Comparison of ENCODE assay signal across 22 cellular contexts in genomic region chr1:70392626-70393025, GRCh38. TPM values are rescaled to one million over a fixed set of nuclear protein-coding genes. Genes with fewer than 3 reads are reported as not detected.
A peak's percentile ranks its signal among the peaks of the same experiment; 100 is the strongest.
DNase-seq lines count a peak whose midpoint lies in the region; FAIRE-seq and TF ChIP-seq lines count a peak whose summit lies in the region.
"Had no signal": no experiment of that assay in that cellular context is flagged by ENCODE, and none has a peak within 500 bp of the region (broad histone marks: within the 10 kb centered on the region; RNA-seq: fewer than 3 reads in every experiment).

No MANE protein-coding gene starts in this region.

- no peaks in the 10 kb centered on the region for H3K27me3 ChIP-seq in bronchial epithelial cell (ENCODE audit: control insufficient read depth, insufficient read depth, low read length)
- H3K27me3 ChIP-seq: BLaER1 treated with 17β-estradiol and CSF1 and Interleukin-3, amounts not matched to agents 10 nM and 100 nM had no signal

- H3K9me3 ChIP-seq in OCI-LY7 (ENCODE audit: low read length): no peaks in the 10 kb centered on the region
- H3K9me3 ChIP-seq: A549; BLaER1 treated with 17β-estradiol and CSF1 and Interleukin-3, amounts not matched to agents 10 nM and 100 nM had no signal

- no peak overlapping the region for H3K27ac ChIP-seq in OCI-LY7 (ENCODE audit: low read depth, low read length, poor library complexity, severe bottlenecking)
- H3K27ac ChIP-seq: 22Rv1; A549; BLaER1 treated with 17β-estradiol and CSF1 and Interleukin-3, amounts not matched to agents 10 nM and 100 nM; C4-2B had no signal

- no peak overlapping the region for H3K4me2 ChIP-seq in OCI-LY7 (ENCODE audit: low read length)
- H3K4me2 ChIP-seq: A549; BLaER1 treated with 17β-estradiol and CSF1 and Interleukin-3, amounts not matched to agents 10 nM and 100 nM had no signal

- TF ChIP-seq CTCF in bronchial epithelial cell (IDR thresholded peaks at IDR 0.05; ENCODE audit: insufficient read depth, low read length, severe bottlenecking) (no peak), OCI-LY7 (conservative IDR thresholded peaks at IDR 0.05; ENCODE audit: low read length) (no peak)

- intact Hi-C loops in OCI-LY7 (cut with micrococcal nuclease; ENCODE audit: unreplicated experiment): no loop called here

- no peak overlapping the region for H3K4me3 ChIP-seq in bronchial epithelial cell (ENCODE audit: low read depth, low read length)
- no peak overlapping the region for H3K4me3 ChIP-seq in OCI-LY7 (ENCODE audit: low read depth, low read length, poor library complexity, severe bottlenecking)
- H3K4me3 ChIP-seq: A549; BLaER1 treated with 17β-estradiol and CSF1 and Interleukin-3, amounts not matched to agents 10 nM and 100 nM had no signal

- no peaks in the 10 kb centered on the region for H4K20me1 ChIP-seq in OCI-LY7 (ENCODE audit: insufficient read depth, low read length)
- H4K20me1 ChIP-seq: BLaER1 treated with 17β-estradiol and CSF1 and Interleukin-3, amounts not matched to agents 10 nM and 100 nM had no signal

- no peak overlapping the region for H2AFZ ChIP-seq in OCI-LY7 (ENCODE audit: low read length)

- FAIRE-seq in bronchial epithelial cell (lab: Jason Lieb, UNC): no peak
- FAIRE-seq: A549, G401.6, GM12891, GM19239 had no signal

- POLR2A ChIA-PET in OCI-LY7 (lab: Charles Lee): interaction anchor here (0.6 kb wide), 1 partner anchor 373 kb away, joined by 3 read pairs; no protein-coding TSS in a partner anchor

- DNase-seq in DMS53 (lab: John Stamatoyannopoulos, UW) (peak; percentile 43), ELR (ENCODE audit: low read depth) (peak; percentile 29), bronchial epithelial cell (ENCODE audit: low read depth) (peak; percentile 15), HCEC 1CT (no peak), OCI-LY7 (ENCODE audit: low spot score) (no peak)
- DNase-seq: AML-193; CD4-positive, alpha-beta T cell; CD8-positive, alpha-beta T cell; COR-L47; DMS 273 treated with DMSO at 0.1 percent for 48 hours; DMS153; DMS79; DND-41; EL; GF-D8 had no signal

- H3K36me3 ChIP-seq in bronchial epithelial cell (ENCODE audit: control insufficient read depth, insufficient read depth, low read length): no peaks in the 10 kb centered on the region
- H3K36me3 ChIP-seq in OCI-LY7 (ENCODE audit: insufficient read depth, low read length): no peaks in the 10 kb centered on the region
- H3K36me3 ChIP-seq: BLaER1 treated with 17β-estradiol and CSF1 and Interleukin-3, amounts not matched to agents 10 nM and 100 nM had no signal

- no peaks in the 10 kb centered on the region for H3K9me2 ChIP-seq in OCI-LY7 (ENCODE audit: insufficient read depth, low read length)

- CTCF ChIA-PET in OCI-LY7 (lab: Charles Lee; ENCODE audit: unreplicated experiment): no interaction called here

- BruUV-seq in OCI-LY7 (replicated peaks; lab: Mats Ljungman, UMichigan): no TSS peak

- no peaks in the 10 kb centered on the region for H3K4me1 ChIP-seq in OCI-LY7 (ENCODE audit: insufficient read depth, low read length, poor library complexity, severe bottlenecking)
- H3K4me1 ChIP-seq: A549; BLaER1 treated with 17β-estradiol and CSF1 and Interleukin-3, amounts not matched to agents 10 nM and 100 nM had no signal

- H3K79me2 ChIP-seq in OCI-LY7 (ENCODE audit: insufficient read depth, low read depth, low read length): no peaks in the 10 kb centered on the region

RNA-seq across cellular contexts. Expression of gene CTH, which starts 18.4 kb away (rescaled TPM):
- 11.6 and 14.2 TPM in 2 replicates for total RNA-seq in bronchial epithelial cell
- total RNA-seq in OCI-LY7 (2014; rRNA removed; shearing (Covaris generic)): 6.3 and 9.7 TPM in 2 replicates
- 14.4 and 16.8 TPM in 2 replicates for total RNA-seq in OCI-LY7 (2022)

RNA-seq across cellular contexts. Expression of gene ANKRD13C, which starts 38.1 kb away (rescaled TPM):
- total RNA-seq in bronchial epithelial cell (16.1 and 25.1 TPM in 2 replicates), OCI-LY7 (2022) (17.3 and 20.2 TPM in 2 replicates)
- total RNA-seq in OCI-LY7 (2014; rRNA removed; shearing (Covaris generic)): 22.1 and 25.0 TPM in 2 replicates

Comparison
In these comparisons a context has a peak if more than half of its experiments do, and no peak if none do; other contexts are left out.
1. DNase-seq: peak in DMS53 (single experiment), ELR (single experiment) and bronchial epithelial cell (single experiment); none in HCEC 1CT (single experiment) and OCI-LY7 (single experiment).